ENCODE assay signal across 9 cellular contexts in the genomic region with DNA sequence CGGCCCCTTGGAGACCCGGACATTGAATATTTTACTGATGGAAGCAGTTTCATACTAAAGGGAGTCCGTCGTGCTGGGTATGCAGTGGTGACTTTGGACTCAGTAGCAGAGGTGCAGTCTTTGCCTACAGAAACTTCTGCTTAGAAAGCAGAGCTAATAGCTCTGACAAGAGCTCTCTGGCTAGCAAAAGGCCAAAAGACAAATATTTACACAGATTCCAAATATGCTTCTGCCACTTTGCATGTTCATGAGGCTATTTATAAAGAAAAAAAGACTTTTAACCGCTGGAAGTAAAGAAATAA. TPM values are rescaled to one million over a fixed set of nuclear protein-coding genes. Genes with fewer than 3 reads are reported as not detected.
"Had no signal": no experiment of that assay in that cellular context is flagged by ENCODE, and none has a peak within 500 bp of the region (broad histone marks: within the 10 kb centered on the region; RNA-seq: fewer than 3 reads in every experiment).

No MANE protein-coding gene starts in this region.

RNA-seq across cellular contexts. Expression of a gene that starts 17.6 kb away (rescaled TPM):
- total RNA-seq: HT-29, M059J, NCI-H460, OCI-LY7, PC-9, Peyer's patch, RPMI7951, SJCRH30 had no signal
- polyA plus RNA-seq: IgD-negative memory B cell had no signal
